In the genomic region with DNA sequence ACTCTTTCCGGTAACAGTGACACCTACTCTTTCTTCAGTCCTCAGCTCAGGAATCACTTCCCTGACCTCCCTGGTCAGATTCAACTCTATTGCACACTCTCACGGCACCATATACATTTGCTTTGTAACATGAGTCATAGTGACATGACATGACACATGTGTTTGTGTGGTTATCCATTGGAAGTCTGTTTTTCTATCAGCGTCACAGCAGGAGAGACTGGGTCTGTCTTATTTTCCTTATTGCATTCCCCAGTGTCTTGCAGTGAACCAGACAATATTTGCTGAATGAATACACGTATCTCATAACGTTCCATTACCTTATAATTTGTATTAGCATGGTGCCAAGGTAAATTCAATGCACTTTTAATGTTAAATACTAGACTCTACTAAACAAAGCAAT, we compare ENCODE assay signal across 1 cellular context.
TF ChIP-seq lines count a peak whose summit lies in the region.

No MANE protein-coding gene starts in this region.

TF ChIP-seq in HEK293, 187 proteins besides CTCF, POLR2A, EP300 and RAD21 (continued from another document):
- TF ChIP-seq PBX3 (CRISPR knock-in tag; IDR thresholded peaks at IDR 0.05), result no peak
- TF ChIP-seq, protein P1, sequence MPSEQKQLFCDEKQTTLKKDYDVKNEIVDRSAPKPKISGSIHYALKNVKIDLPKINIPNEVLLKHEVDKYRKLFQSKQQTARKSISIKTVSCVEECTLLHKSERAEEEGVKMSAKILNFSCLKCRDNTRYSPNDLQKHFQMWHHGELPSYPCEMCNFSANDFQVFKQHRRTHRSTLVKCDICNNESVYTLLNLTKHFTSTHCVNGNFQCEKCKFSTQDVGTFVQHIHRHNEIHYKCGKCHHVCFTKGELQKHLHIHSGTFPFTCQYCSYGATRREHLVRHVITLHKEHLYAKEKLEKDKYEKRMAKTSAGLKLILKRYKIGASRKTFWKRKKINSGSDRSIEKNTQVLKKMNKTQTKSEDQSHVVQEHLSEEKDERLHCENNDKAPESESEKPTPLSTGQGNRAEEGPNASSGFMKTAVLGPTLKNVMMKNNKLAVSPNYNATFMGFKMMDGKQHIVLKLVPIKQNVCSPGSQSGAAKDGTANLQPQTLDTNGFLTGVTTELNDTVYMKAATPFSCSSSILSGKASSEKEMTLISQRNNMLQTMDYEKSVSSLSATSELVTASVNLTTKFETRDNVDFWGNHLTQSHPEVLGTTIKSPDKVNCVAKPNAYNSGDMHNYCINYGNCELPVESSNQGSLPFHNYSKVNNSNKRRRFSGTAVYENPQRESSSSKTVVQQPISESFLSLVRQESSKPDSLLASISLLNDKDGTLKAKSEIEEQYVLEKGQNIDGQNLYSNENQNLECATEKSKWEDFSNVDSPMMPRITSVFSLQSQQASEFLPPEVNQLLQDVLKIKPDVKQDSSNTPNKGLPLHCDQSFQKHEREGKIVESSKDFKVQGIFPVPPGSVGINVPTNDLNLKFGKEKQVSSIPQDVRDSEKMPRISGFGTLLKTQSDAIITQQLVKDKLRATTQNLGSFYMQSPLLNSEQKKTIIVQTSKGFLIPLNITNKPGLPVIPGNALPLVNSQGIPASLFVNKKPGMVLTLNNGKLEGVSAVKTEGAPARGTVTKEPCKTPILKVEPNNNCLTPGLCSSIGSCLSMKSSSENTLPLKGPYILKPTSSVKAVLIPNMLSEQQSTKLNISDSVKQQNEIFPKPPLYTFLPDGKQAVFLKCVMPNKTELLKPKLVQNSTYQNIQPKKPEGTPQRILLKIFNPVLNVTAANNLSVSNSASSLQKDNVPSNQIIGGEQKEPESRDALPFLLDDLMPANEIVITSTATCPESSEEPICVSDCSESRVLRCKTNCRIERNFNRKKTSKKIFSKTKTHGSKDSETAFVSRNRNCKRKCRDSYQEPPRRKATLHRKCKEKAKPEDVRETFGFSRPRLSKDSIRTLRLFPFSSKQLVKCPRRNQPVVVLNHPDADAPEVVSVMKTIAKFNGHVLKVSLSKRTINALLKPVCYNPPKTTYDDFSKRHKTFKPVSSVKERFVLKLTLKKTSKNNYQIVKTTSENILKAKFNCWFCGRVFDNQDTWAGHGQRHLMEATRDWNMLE (tag by site-specific recombination; conservative IDR thresholded peaks at IDR 0.05; ENCODE audit: low read depth), result no peak
- TF ChIP-seq MZF1 (tag by site-specific recombination; IDR thresholded peaks at IDR 0.05; ENCODE audit: borderline replicate concordance), result no peak
